12 cellular contexts compared by ENCODE assay signal in genomic region chr15:92891533-92892200, GRCh38. TPM values are rescaled to one million over a fixed set of nuclear protein-coding genes. Genes with fewer than 3 reads are reported as not detected.
DNase-seq lines count a peak whose midpoint lies in the region; ATAC-seq and TF ChIP-seq lines count a peak whose summit lies in the region.
"Had no signal": no experiment of that assay in that cellular context is flagged by ENCODE, and none has a peak within 500 bp of the region (broad histone marks: within the 10 kb centered on the region; RNA-seq: fewer than 3 reads in every experiment).

No MANE protein-coding gene starts in this region.

- H3K4me3 Mint-ChIP-seq in MCF 10A (ENCODE audit: unreplicated experiment), result no peak overlapping the region
- H3K4me3 Mint-ChIP-seq in activated T-helper 2 cell treated with anti-CD3 and anti-CD28 coated beads, Interferon-gamma antibody, Interleukin-2, Interleukin-4, amounts not matched to agents 10 μg/mL and 5 μg/mL and 100 μg/mL, durations not matched to agents 14 hours and 24 hours and 36 hours (ENCODE audit: low read depth), result peak overlapping the region; percentile 66

- H3K27me3 ChIP-seq in breast epithelium, result no peaks in the 10 kb centered on the region
- H3K27me3 ChIP-seq in lower lobe of right lung (ENCODE audit: low read depth), result no peaks in the 10 kb centered on the region
- H3K27me3 ChIP-seq in upper lobe of left lung, result no peaks in the 10 kb centered on the region

- peaks cover 19% of the 10 kb centered on the region for H3K4me1 Mint-ChIP-seq in MCF 10A (ENCODE audit: insufficient read depth, unreplicated experiment)
- H3K4me1 Mint-ChIP-seq in activated T-helper 2 cell treated with anti-CD3 and anti-CD28 coated beads, Interferon-gamma antibody, Interleukin-2, Interleukin-4, amounts not matched to agents 10 μg/mL and 5 μg/mL and 100 μg/mL, durations not matched to agents 14 hours and 24 hours and 36 hours (ENCODE audit: low read depth), result peaks cover 59% of the 10 kb centered on the region

- peaks cover 94% of the 10 kb centered on the region for H3K36me3 Mint-ChIP-seq in MCF 10A (ENCODE audit: insufficient read depth, unreplicated experiment)
- peaks cover 85% of the 10 kb centered on the region for H3K36me3 Mint-ChIP-seq in activated T-helper 2 cell treated with anti-CD3 and anti-CD28 coated beads, Interferon-gamma antibody, Interleukin-2, Interleukin-4, amounts not matched to agents 10 μg/mL and 5 μg/mL and 100 μg/mL, durations not matched to agents 14 hours and 24 hours and 36 hours (ENCODE audit: low read depth)

- H3K27ac ChIP-seq in breast epithelium (peak overlapping the region; percentile 56 to 74), lower lobe of right lung (peak overlapping the region; percentile 25), upper lobe of left lung (peak overlapping the region in 3 of 4 donors; percentile 34 to 62 (median 37))

- ATAC-seq in lower lobe of right lung, result peak; percentile 13 to 51
- no peak for ATAC-seq in upper lobe of left lung (ENCODE audit: low FRiP score in 2 of 2)
- no peak for ATAC-seq in GM19351 (IDR thresholded peaks at IDR 0.05; ENCODE audit: unreplicated experiment)

- no peak for TF ChIP-seq CTCF in breast epithelium (IDR thresholded peaks at IDR 0.05)
- TF ChIP-seq CTCF in MCF 10A (IDR thresholded peaks at IDR 0.05; ENCODE audit: unreplicated experiment), result no peak
- TF ChIP-seq CTCF in lower lobe of right lung (IDR thresholded peaks at IDR 0.05), result no peak
- TF ChIP-seq CTCF in upper lobe of left lung (IDR thresholded peaks at IDR 0.05), result no peak

- POLR2A ChIA-PET in MCF 10A (lab: Yijun Ruan, JAX), result interaction anchor here (0.7 to 19.2 kb wide), 9 partner anchors 7 to 85 kb away, joined by 3 to 1025 read pairs (median 5); partner anchors contain the start of gene CHD2

- H3K9me3 Mint-ChIP-seq in MCF 10A (ENCODE audit: unreplicated experiment), result no peaks in the 10 kb centered on the region
- H3K9me3 Mint-ChIP-seq in activated T-helper 2 cell treated with anti-CD3 and anti-CD28 coated beads, Interferon-gamma antibody, Interleukin-2, Interleukin-4, amounts not matched to agents 10 μg/mL and 5 μg/mL and 100 μg/mL, durations not matched to agents 14 hours and 24 hours and 36 hours, result no peaks in the 10 kb centered on the region

- WGBS in upper lobe of left lung, 2 donors, result 62 to 65% methylated on average over 3 of the region's 3 CpGs

- intact Hi-C loops in breast epithelium (cut with DNase I; ENCODE audit: low total_unique reads), result no loop called here
- intact Hi-C loops in MCF 10A (cut with micrococcal nuclease), result no loop called here
- intact Hi-C loops in activated T-helper 2 cell treated with anti-CD3 and anti-CD28 coated beads, Interferon-gamma antibody, Interleukin-2, Interleukin-4, amounts not matched to agents 10 μg/mL and 5 μg/mL and 100 μg/mL, durations not matched to agents 14 hours and 24 hours and 36 hours (cut with micrococcal nuclease), result no loop called here
- intact Hi-C loops in lower lobe of right lung (cut with DNase I), result no loop called here

- no peak for TF ChIP-seq EP300 in upper lobe of left lung (IDR thresholded peaks at IDR 0.05)

- H3K4me1 ChIP-seq in breast epithelium (peaks cover 0 to 8% of the 10 kb centered on the region in 2 donors), lower lobe of right lung (peaks cover 82% of the 10 kb centered on the region), upper lobe of left lung (peaks cover 36 to 86% (median 72%) of the 10 kb centered on the region in 4 donors)

- no peak for DNase-seq in breast epithelium (ENCODE audit: low spot score in 2 of 2)
- DNase-seq in MCF 10A (ENCODE audit: unreplicated experiment), result no peak
- no peak for DNase-seq in activated T-helper 2 cell treated with anti-CD3 and anti-CD28 coated beads, Interferon-gamma antibody, Interleukin-2, Interleukin-4, amounts not matched to agents 10 μg/mL and 5 μg/mL and 100 μg/mL, durations not matched to agents 14 hours and 24 hours and 36 hours (ENCODE audit: low spot score)
- no peak for DNase-seq in lower lobe of right lung
- no peak for DNase-seq in upper lobe of left lung
- DNase-seq in NCI-H2227 (lab: John Stamatoyannopoulos, UW; ENCODE audit: unreplicated experiment), result no peak
- no peak for DNase-seq in nucleus accumbens (lab: John Stamatoyannopoulos, UW)
- DNase-seq: activated gamma-delta T cell, NCI-H1436 treated with DMSO at 0.1 percent for 48 hours, NCI-H774, SHP77 had no signal

- H3K27ac Mint-ChIP-seq in MCF 10A (ENCODE audit: low read depth, unreplicated experiment), result no peak overlapping the region
- no peak overlapping the region for H3K27ac Mint-ChIP-seq in activated T-helper 2 cell treated with anti-CD3 and anti-CD28 coated beads, Interferon-gamma antibody, Interleukin-2, Interleukin-4, amounts not matched to agents 10 μg/mL and 5 μg/mL and 100 μg/mL, durations not matched to agents 14 hours and 24 hours and 36 hours

- no peak for TF ChIP-seq POLR2A in breast epithelium (IDR thresholded peaks at IDR 0.05)
- no peak for TF ChIP-seq POLR2A in upper lobe of left lung (IDR thresholded peaks at IDR 0.05)

- H3K4me3 ChIP-seq in breast epithelium, result peak overlapping the region in 1 of 3 donors; percentile 23
- peak overlapping the region; percentile 9 for H3K4me3 ChIP-seq in lower lobe of right lung
- H3K4me3 ChIP-seq in upper lobe of left lung, result no peak overlapping the region

- no peaks in the 10 kb centered on the region for H3K27me3 Mint-ChIP-seq in MCF 10A (ENCODE audit: insufficient read depth, unreplicated experiment)
- no peaks in the 10 kb centered on the region for H3K27me3 Mint-ChIP-seq in activated T-helper 2 cell treated with anti-CD3 and anti-CD28 coated beads, Interferon-gamma antibody, Interleukin-2, Interleukin-4, amounts not matched to agents 10 μg/mL and 5 μg/mL and 100 μg/mL, durations not matched to agents 14 hours and 24 hours and 36 hours (ENCODE audit: low read depth)

- no TSS peak for BruUV-seq in MCF 10A (replicated peaks; lab: Mats Ljungman, UMichigan)

- H3K9me3 ChIP-seq in breast epithelium (no peaks in the 10 kb centered on the region), lower lobe of right lung (no peaks in the 10 kb centered on the region), upper lobe of left lung (no peaks in the 10 kb centered on the region)

- CTCF ChIA-PET in MCF 10A (lab: Yijun Ruan, JAX), result no interaction called here

- peaks cover 7% of the 10 kb centered on the region for H3K36me3 ChIP-seq in breast epithelium
- peaks cover 94% of the 10 kb centered on the region for H3K36me3 ChIP-seq in lower lobe of right lung
- H3K36me3 ChIP-seq in upper lobe of left lung, result peaks cover 28 to 87% (median 32%) of the 10 kb centered on the region in 4 donors

RNA-seq across cellular contexts. Expression of gene CHD2, which starts 8.5 kb away (rescaled TPM):
- total RNA-seq in breast epithelium (100 to 1,000 TPM; 137 to 215 (median 197) TPM), MCF 10A (2022) (129 and 148 TPM in 2 replicates), lower lobe of right lung (158 TPM), upper lobe of left lung (100 to 1,000 TPM; 102 to 500 (median 155) TPM)
- total RNA-seq in activated T-helper 2 cell treated with anti-CD3 and anti-CD28 coated beads, Interferon-gamma antibody, Interleukin-2, Interleukin-4, amounts not matched to agents 10 μg/mL and 5 μg/mL and 100 μg/mL, durations not matched to agents 14 hours and 24 hours and 36 hours, result 105 and 111 TPM in 2 replicates

Comparison
In these comparisons a context has a peak if more than half of its experiments do, and no peak if none do; other contexts are left out.
1. ATAC-seq: peak in lower lobe of right lung (2 of 2); none in upper lobe of left lung (0 of 2) and GM19351 (single experiment).
2. Peak in every context shown above with its lines, with median percentiles within 50 percentile points of each other: H3K27ac ChIP-seq.